In genomic region chr12:54591001-54591591, GRCh38 we compare ENCODE assay signal across 1 cellular context.
TF ChIP-seq lines count a peak whose summit lies in the region.

No MANE protein-coding gene starts in this region.

TF ChIP-seq in IMR-90, 13 proteins besides CTCF, POLR2A, EP300 and RAD21:
- TF ChIP-seq MAZ (IDR thresholded peaks at IDR 0.05; ENCODE audit: borderline replicate concordance, low read depth, low read length) = no peak
- TF ChIP-seq USF2 (IDR thresholded peaks at IDR 0.05; ENCODE audit: low read depth, low read length) = no peak
- no peak for TF ChIP-seq NFE2L2 (IDR thresholded peaks at IDR 0.05; ENCODE audit: low read depth, low read length)
- no peak for TF ChIP-seq RFX5 (IDR thresholded peaks at IDR 0.05; ENCODE audit: low read depth, low read length)
- no peak for TF ChIP-seq RCOR1 (IDR thresholded peaks at IDR 0.05; ENCODE audit: insufficient replicate concordance, low read length)
- no peak for TF ChIP-seq BHLHE40 (IDR thresholded peaks at IDR 0.05; ENCODE audit: low read depth, low read length)
- TF ChIP-seq MXI1 (IDR thresholded peaks at IDR 0.05; ENCODE audit: borderline replicate concordance, low read depth, low read length) = no peak
- TF ChIP-seq FOS (IDR thresholded peaks at IDR 0.05; ENCODE audit: low read depth, low read length) = no peak
